In genomic region chr10:108970016-108970415, GRCh38 we compare ENCODE assay signal across 10 cellular contexts.
A peak's percentile ranks its signal among the peaks of the same experiment; 100 is the strongest.
DNase-seq lines count a peak whose midpoint lies in the region; ATAC-seq, FAIRE-seq and TF ChIP-seq lines count a peak whose summit lies in the region.
"Had no signal": no experiment of that assay in that cellular context is flagged by ENCODE, and none has a peak within 500 bp of the region (broad histone marks: within the 10 kb centered on the region; RNA-seq: fewer than 3 reads in every experiment).

No MANE protein-coding gene starts in this region.

- BruUV-seq in K562 (replicated peaks; lab: Mats Ljungman, UMichigan) = no TSS peak

- H3F3A ChIP-seq in MM.1S (ENCODE audit: insufficient read depth, low read length) = no peaks in the 10 kb centered on the region

- H3K4me3 Mint-ChIP-seq in nephron progenitor cell = no peak overlapping the region
- H3K4me3 Mint-ChIP-seq: activated naive CD8-positive, alpha-beta T cell treated with anti-CD3 and anti-CD28 coated beads for 36 hours had no signal

- H3K9me3 Mint-ChIP-seq in nephron progenitor cell = peaks cover 3% of the 10 kb centered on the region

- no peaks in the 10 kb centered on the region for H3K9me1 ChIP-seq in K562 (ENCODE audit: control insufficient read depth, insufficient read depth, low read length)

- H2AFZ ChIP-seq in MM.1S (ENCODE audit: low read length) (no peak overlapping the region), K562 (ENCODE audit: low read depth, low read length) (no peak overlapping the region)
- H2AFZ ChIP-seq: PC-9 had no signal

- in situ Hi-C loops in K562 (cut with MboI) = no loop called here

- H3K4me2 ChIP-seq in MM.1S (ENCODE audit: low read depth, low read length) (no peak overlapping the region), K562 (ENCODE audit: insufficient read depth, low read length) (no peak overlapping the region)
- H3K4me2 ChIP-seq: PC-9 had no signal

- ATAC-seq in K562 = no peak
- no peak for ATAC-seq in esophagus mucosa
- ATAC-seq: right cardiac atrium had no signal

- POLR2A ChIA-PET in K562 (lab: Yijun Ruan, JAX) = no interaction called here

- 0% methylated on average over 1 of the region's 1 CpG for WGBS in K562 (ENCODE audit: insufficient coverage, low coverage, missing lambda C conversion rate)
- 35 to 60% (median 57%) methylated on average over 1 of the region's 1 CpG for WGBS in spleen, 5 donors

- no peak overlapping the region for H3K27ac Mint-ChIP-seq in nephron progenitor cell
- H3K27ac Mint-ChIP-seq: activated naive CD8-positive, alpha-beta T cell treated with anti-CD3 and anti-CD28 coated beads for 36 hours had no signal

- H3K27me3 Mint-ChIP-seq in nephron progenitor cell (ENCODE audit: low read depth, poor library complexity) = no peaks in the 10 kb centered on the region
- H3K27me3 Mint-ChIP-seq: activated naive CD8-positive, alpha-beta T cell treated with anti-CD3 and anti-CD28 coated beads for 36 hours had no signal

- CTCF ChIA-PET in K562 (lab: Yijun Ruan, JAX; ENCODE audit: low intra/inter-chr PET ratio) = no interaction called here

- no peaks in the 10 kb centered on the region for H3K9me2 ChIP-seq in MM.1S (replicated peaks; ENCODE audit: insufficient read depth, low read length)

- peak; percentile 13 for DNase-seq in GM20000 (ENCODE audit: low spot score)
- DNase-seq in MM.1S = peak; percentile 62
- DNase-seq in K562 (ENCODE audit: extremely low read depth in 1 of 4, low spot score in 3 of 4) = peak in 2 of 4 experiments; percentile 4
- DNase-seq in nephron progenitor cell = peak; percentile 61
- no peak for DNase-seq in OCI-M2 (lab: John Stamatoyannopoulos, UW; ENCODE audit: unreplicated experiment)
- DNase-seq in spleen = no peak
- DNase-seq: activated naive CD8-positive, alpha-beta T cell treated with anti-CD3 and anti-CD28 coated beads for 36 hours; PC-9; right cardiac atrium had no signal

- H3K4me1 ChIP-seq in MM.1S (ENCODE audit: low read length) = no peaks in the 10 kb centered on the region
- no peaks in the 10 kb centered on the region for H3K4me1 ChIP-seq in K562 (replicated peaks in 1 of 2; ENCODE audit: control insufficient read depth in 2 of 2, insufficient read depth in 2 of 2, low read length in 2 of 2)
- H3K4me1 ChIP-seq in spleen = no peaks in the 10 kb centered on the region

- no peak for TF ChIP-seq EP300 in K562 (IDR thresholded peaks at IDR 0.05; ENCODE audit: low read length)

- H3K79me2 ChIP-seq in MM.1S (ENCODE audit: low read length) (no peaks in the 10 kb centered on the region), K562 (ENCODE audit: control insufficient read depth, insufficient read depth, low read length) (no peaks in the 10 kb centered on the region)

- no peaks in the 10 kb centered on the region for H3K36me3 Mint-ChIP-seq in nephron progenitor cell (ENCODE audit: low read depth)
- H3K36me3 Mint-ChIP-seq: activated naive CD8-positive, alpha-beta T cell treated with anti-CD3 and anti-CD28 coated beads for 36 hours had no signal

- H3K9me3 ChIP-seq in MM.1S (replicated peaks; ENCODE audit: insufficient read depth, low read length) = no peaks in the 10 kb centered on the region
- no peaks in the 10 kb centered on the region for H3K9me3 ChIP-seq in K562 (replicated peaks; ENCODE audit: control insufficient read depth, insufficient read depth, low read depth, low read length)
- H3K9me3 ChIP-seq in spleen = peaks cover 0 to 8% (median 0%) of the 10 kb centered on the region in 8 donors

- intact Hi-C loops in K562 (cut with micrococcal nuclease) (no loop called here), spleen (cut with DNase I; ENCODE audit: low total_unique reads) (no loop called here)

- TF ChIP-seq CTCF in GM20000 (IDR thresholded peaks at IDR 0.05; ENCODE audit: extremely low read depth, missing control alignments) (no peak), MM.1S (IDR thresholded peaks at IDR 0.05; ENCODE audit: low read length) (no peak), K562 (IDR thresholded peaks at IDR 0.05 in 2 of 3, conservative IDR thresholded peaks at IDR 0.05 in 1 of 3; ENCODE audit: insufficient read depth in 2 of 3, low read depth in 1 of 3, low read length in 3 of 3) (no peak), nephron progenitor cell (IDR thresholded peaks at IDR 0.05) (no peak), spleen (IDR thresholded peaks at IDR 0.05 in 8 of 11, conservative IDR thresholded peaks at IDR 0.05 in 3 of 11) (no peak)

- no peak for TF ChIP-seq POLR2A in K562 (conservative IDR thresholded peaks at IDR 0.05)
- TF ChIP-seq POLR2A in spleen (IDR thresholded peaks at IDR 0.05) = no peak

- no peaks in the 10 kb centered on the region for H4K20me1 ChIP-seq in MM.1S (ENCODE audit: insufficient read depth, low read length)
- no peaks in the 10 kb centered on the region for H4K20me1 ChIP-seq in K562 (replicated peaks; ENCODE audit: control insufficient read depth, insufficient read depth, low read length)

- FAIRE-seq in K562 (lab: Jason Lieb, UNC) = no peak

- no peaks in the 10 kb centered on the region for H3K4me1 Mint-ChIP-seq in nephron progenitor cell
- H3K4me1 Mint-ChIP-seq: activated naive CD8-positive, alpha-beta T cell treated with anti-CD3 and anti-CD28 coated beads for 36 hours had no signal

- H3K4me3 ChIP-seq in MM.1S (ENCODE audit: low read length) (no peak overlapping the region), K562 (no peak overlapping the region), spleen (no peak overlapping the region)
- H3K4me3 ChIP-seq: PC-9 had no signal

- no peak overlapping the region for H3K27ac ChIP-seq in MM.1S (ENCODE audit: low read length)
- no peak overlapping the region for H3K27ac ChIP-seq in K562 (ENCODE audit: extremely low read depth, low read depth, low read length)
- no peak overlapping the region for H3K27ac ChIP-seq in spleen
- H3K27ac ChIP-seq: PC-9 had no signal

- H3K36me3 ChIP-seq in MM.1S (replicated peaks; ENCODE audit: insufficient read depth, low read length) (no peaks in the 10 kb centered on the region), K562 (ENCODE audit: control insufficient read depth, insufficient read depth, low read length) (no peaks in the 10 kb centered on the region), spleen (no peaks in the 10 kb centered on the region)

- H3K9ac ChIP-seq in MM.1S (ENCODE audit: low read length) (no peak overlapping the region), K562 (ENCODE audit: insufficient read depth in 1 of 2, low read depth in 2 of 2, low read length in 2 of 2) (no peak overlapping the region)

- TF ChIP-seq RAD21 in K562 (CRISPR knock-in tag; conservative IDR thresholded peaks at IDR 0.05 in 1 of 2, IDR thresholded peaks at IDR 0.05 in 1 of 2) = no peak

- H3K27me3 ChIP-seq in MM.1S (replicated peaks; ENCODE audit: insufficient read depth, low read length) (no peaks in the 10 kb centered on the region), K562 (ENCODE audit: control insufficient read depth in 2 of 2, insufficient read depth in 2 of 2, low read length in 2 of 2) (no peaks in the 10 kb centered on the region), spleen (replicated peaks in 1 of 7) (no peaks in the 10 kb centered on the region)

TF ChIP-seq in K562, 482 proteins besides CTCF, POLR2A, EP300 and RAD21:
- TF ChIP-seq EHMT2 (IDR thresholded peaks at IDR 0.05) = peak; percentile 69
- TF ChIP-seq ZNF124 (CRISPR knock-in tag; IDR thresholded peaks at IDR 0.05) = no peak
TF ChIP-seq in K562: peak in this region for 1.

Comparison
In these comparisons a context has a peak if more than half of its experiments do, and no peak if none do; other contexts are left out.
1. DNase-seq: peak in GM20000 (single experiment), MM.1S (single experiment) and nephron progenitor cell (single experiment); none in OCI-M2 (single experiment) and spleen (single experiment).